Comparison of ENCODE assay signal across 17 cellular contexts in the genomic region with DNA sequence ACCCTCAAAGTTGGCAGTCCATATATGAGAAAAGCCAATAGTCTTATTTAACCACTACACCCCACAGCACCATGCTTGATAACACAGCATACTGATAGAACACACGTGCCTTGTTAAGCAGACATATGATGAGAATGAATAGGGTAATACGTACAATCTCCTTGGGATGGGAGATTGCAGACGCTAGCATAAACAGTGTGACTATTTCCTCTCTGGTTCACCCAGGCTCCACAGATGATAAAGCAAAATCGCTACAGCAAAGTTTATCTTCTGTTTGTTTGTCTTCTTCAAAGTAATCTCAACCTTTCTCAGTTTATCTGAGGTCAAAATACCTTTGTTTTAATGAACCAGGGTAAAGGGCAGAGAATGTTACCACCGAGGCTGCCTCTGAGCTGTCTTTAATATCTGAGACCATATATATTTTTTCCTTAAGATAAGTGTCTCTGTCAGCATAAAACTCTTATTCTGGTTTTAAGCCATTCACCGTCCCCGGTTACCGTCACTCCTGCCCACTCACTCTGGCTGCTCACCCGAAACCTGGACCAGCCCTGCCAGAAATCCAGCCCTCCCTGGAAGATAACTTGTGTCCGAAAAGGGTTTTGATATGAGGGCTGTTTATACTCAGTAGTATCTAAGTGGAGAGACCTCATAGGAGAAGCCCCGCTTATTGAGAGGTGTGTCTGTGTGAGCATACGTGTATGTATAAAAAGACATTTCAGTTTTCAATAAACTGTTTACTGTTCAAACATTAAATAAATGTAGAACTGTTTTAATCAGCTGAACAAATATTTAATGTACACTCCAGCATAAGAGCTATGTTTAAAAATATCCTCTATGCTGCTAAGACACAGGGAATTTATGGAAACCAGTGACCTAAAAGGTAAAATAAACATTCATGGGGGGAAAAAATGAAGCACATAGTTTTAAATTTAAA.
A peak's percentile ranks its signal among the peaks of the same experiment; 100 is the strongest.
DNase-seq lines count a peak whose midpoint lies in the region; ATAC-seq and TF ChIP-seq lines count a peak whose summit lies in the region.
"Had no signal": no experiment of that assay in that cellular context is flagged by ENCODE, and none has a peak within 500 bp of the region (broad histone marks: within the 10 kb centered on the region; RNA-seq: fewer than 3 reads in every experiment).

No MANE protein-coding gene starts in this region.

- H3K9me3 ChIP-seq in Caco-2, result no peaks in the 10 kb centered on the region
- no peaks in the 10 kb centered on the region for H3K9me3 ChIP-seq in mucosa of descending colon
- no peaks in the 10 kb centered on the region for H3K9me3 ChIP-seq in ascending aorta

- CTCF ChIA-PET in Caco-2 (lab: Charles Lee), result no interaction called here

- BruUV-seq in Caco-2 (replicated peaks; lab: Mats Ljungman, UMichigan), result no TSS peak

- no peaks in the 10 kb centered on the region for H3K27me3 Mint-ChIP-seq in Caco-2 (ENCODE audit: insufficient read depth, unreplicated experiment)

- no peak overlapping the region for H3K4me3 ChIP-seq in Caco-2 (ENCODE audit: low read depth, low read length)
- H3K4me3 ChIP-seq in coronary artery, result peak overlapping the region; percentile 3
- no peak overlapping the region for H3K4me3 ChIP-seq in mucosa of descending colon
- no peak overlapping the region for H3K4me3 ChIP-seq in ascending aorta

- peak; percentile 71 for ATAC-seq in mucosa of descending colon
- ATAC-seq in GM21390 (IDR thresholded peaks at IDR 0.05; ENCODE audit: unreplicated experiment), result no peak
- no peak for ATAC-seq in sciatic nerve
- ATAC-seq: activated CD4-positive, CD25-positive, alpha-beta regulatory T cell treated with anti-CD3 and anti-CD28 coated beads, Interleukin-2, amount 50 U/mL, for 24 hours had no signal

- intact Hi-C loops in Caco-2 (cut with micrococcal nuclease; ENCODE audit: unreplicated experiment) (no loop called here), mucosa of descending colon (cut with DNase I, micrococcal nuclease) (no loop called here), sciatic nerve (cut with DNase I) (no loop called here), ascending aorta (cut with DNase I) (no loop called here)

- no peaks in the 10 kb centered on the region for H3K4me1 Mint-ChIP-seq in Caco-2 (ENCODE audit: low read depth, unreplicated experiment)

- H3K4me3 Mint-ChIP-seq in Caco-2 (ENCODE audit: unreplicated experiment), result peak overlapping the region; percentile 45
- H3K4me3 Mint-ChIP-seq: T-helper 2 cell treated with Interferon-gamma antibody and Interleukin-4, amounts not matched to agents 5 μg/mL and 100 μg/mL, for 36 hours had no signal

- H3K36me3 ChIP-seq in Caco-2 (ENCODE audit: control insufficient read depth, insufficient read depth, low read length), result no peaks in the 10 kb centered on the region
- H3K36me3 ChIP-seq in mucosa of descending colon (ENCODE audit: low read depth), result no peaks in the 10 kb centered on the region
- no peaks in the 10 kb centered on the region for H3K36me3 ChIP-seq in ascending aorta

- H3K27me3 ChIP-seq in Caco-2 (replicated peaks; ENCODE audit: control insufficient read depth, insufficient read depth, low read length), result no peaks in the 10 kb centered on the region
- no peaks in the 10 kb centered on the region for H3K27me3 ChIP-seq in ascending aorta

- no peak for TF ChIP-seq CTCF in Caco-2 (IDR thresholded peaks at IDR 0.05; ENCODE audit: insufficient read depth in 1 of 2, low read depth in 1 of 2, low read length in 1 of 2, severe bottlenecking in 1 of 2, unreplicated experiment in 1 of 2)
- no peak for TF ChIP-seq CTCF in coronary artery (IDR thresholded peaks at IDR 0.05)
- TF ChIP-seq CTCF in mucosa of descending colon (IDR thresholded peaks at IDR 0.05), result no peak
- TF ChIP-seq CTCF in ascending aorta (IDR thresholded peaks at IDR 0.05), result no peak

- H3K27ac ChIP-seq in coronary artery, result no peak overlapping the region
- no peak overlapping the region for H3K27ac ChIP-seq in ascending aorta

- H3K36me3 Mint-ChIP-seq in Caco-2 (ENCODE audit: insufficient read depth, unreplicated experiment), result no peaks in the 10 kb centered on the region

- POLR2A ChIA-PET in Caco-2 (lab: Charles Lee), result no interaction called here

- DNase-seq in Caco-2 (no peak), NCI-H2029 (lab: John Stamatoyannopoulos, UW) (peak; percentile 88), coronary artery (ENCODE audit: low spot score) (no peak), mucosa of descending colon (no peak), SIG-M5 treated with dmso at 0.1 percent for 504 hours (lab: John Stamatoyannopoulos, UW; ENCODE audit: unreplicated experiment) (no peak), sciatic nerve (ENCODE audit: low spot score) (no peak), ascending aorta (ENCODE audit: low spot score in 2 of 2) (no peak)
- DNase-seq: AML-193; amygdala; cortex of kidney; nucleus accumbens; Right ventricle myocardium superior; stimulated activated CD4-positive, alpha-beta T cell treated with anti-CD3 and anti-CD28 coated beads, Interleukin-4, amount 100 ng/mL, for 4 hours had no signal

- no peak overlapping the region for H3K27ac Mint-ChIP-seq in Caco-2 (ENCODE audit: unreplicated experiment)
- H3K27ac Mint-ChIP-seq: activated T-helper 2 cell treated with anti-CD3 and anti-CD28 coated beads, Interferon-gamma antibody, Interleukin-2, Interleukin-4, amounts not matched to agents 10 μg/mL and 5 μg/mL and 100 μg/mL, durations not matched to agents 14 hours and 24 hours and 36 hours; T-helper 2 cell treated with Interferon-gamma antibody and Interleukin-4, amounts not matched to agents 5 μg/mL and 100 μg/mL, for 36 hours had no signal

- no peaks in the 10 kb centered on the region for H3K9me3 Mint-ChIP-seq in Caco-2 (ENCODE audit: unreplicated experiment)
- H3K9me3 Mint-ChIP-seq: activated T-helper 2 cell treated with anti-CD3 and anti-CD28 coated beads, Interferon-gamma antibody, Interleukin-2, Interleukin-4, amounts not matched to agents 10 μg/mL and 5 μg/mL and 100 μg/mL, durations not matched to agents 14 hours and 24 hours and 36 hours; T-helper 2 cell treated with Interferon-gamma antibody and Interleukin-4, amounts not matched to agents 5 μg/mL and 100 μg/mL, for 36 hours had no signal

- H3K4me1 ChIP-seq in Caco-2 (peaks cover 26% of the 10 kb centered on the region), mucosa of descending colon (ENCODE audit: low read depth) (peaks cover 6% of the 10 kb centered on the region), ascending aorta (no peaks in the 10 kb centered on the region)
